In genomic region chr15:52788099-52788986, GRCh38 we compare ENCODE assay signal across 13 cellular contexts. TPM values are rescaled to one million over a fixed set of nuclear protein-coding genes. Genes with fewer than 3 reads are reported as not detected.
DNase-seq lines count a peak whose midpoint lies in the region; ATAC-seq and TF ChIP-seq lines count a peak whose summit lies in the region.
"Had no signal": no experiment of that assay in that cellular context is flagged by ENCODE, and none has a peak within 500 bp of the region (broad histone marks: within the 10 kb centered on the region; RNA-seq: fewer than 3 reads in every experiment).

No MANE protein-coding gene starts in this region.

- H3K36me3 Mint-ChIP-seq in T-helper 1 cell treated with Interleukin-12 subunit alpha and Interleukin-12 subunit beta and Interleukin-4 antibody, amounts not matched to agents 30 μg/mL and 1 μg/mL, for 36 hours (ENCODE audit: low read depth) = peaks cover 3% of the 10 kb centered on the region
- H3K36me3 Mint-ChIP-seq in neural progenitor cell = peaks cover 2% of the 10 kb centered on the region
- H3K36me3 Mint-ChIP-seq: activated CD4-positive, alpha-beta memory T cell treated with anti-CD3 and anti-CD28 coated beads for 36 hours had no signal

- H3K4me2 ChIP-seq in neural progenitor cell = peak overlapping the region; percentile 92

- DNase-seq in T-helper 1 cell = no peak
- peak; percentile 55 for DNase-seq in ecto neural progenitor cell (ENCODE audit: low spot score)
- peak; percentile 31 for DNase-seq in neural progenitor cell (ENCODE audit: low spot score)
- DNase-seq in activated CD4-positive, CD25-positive, alpha-beta regulatory T cell treated with anti-CD3 and anti-CD28 coated beads, Interleukin-2, amount 50 U/mL, for 72 hours = no peak
- no peak for DNase-seq in KG1 (lab: John Stamatoyannopoulos, UW)
- DNase-seq: activated CD4-positive, alpha-beta memory T cell treated with anti-CD3 and anti-CD28 coated beads for 36 hours; Kasumi-1; SJCRH30; stimulated activated naive CD4-positive, alpha-beta T cell treated with Interleukin-2 at 50 U/mL for 16 hours had no signal

- H3K4me3 Mint-ChIP-seq in T-helper 1 cell treated with Interleukin-12 subunit alpha and Interleukin-12 subunit beta and Interleukin-4 antibody, amounts not matched to agents 30 μg/mL and 1 μg/mL, for 36 hours = no peak overlapping the region
- peak overlapping the region; percentile 90 for H3K4me3 Mint-ChIP-seq in neural progenitor cell

- H3K36me3 ChIP-seq in HUES64 (ENCODE audit: insufficient read depth, low read length) (no peaks in the 10 kb centered on the region), neural progenitor cell (no peaks in the 10 kb centered on the region)
- H3K36me3 ChIP-seq: HAP-1, SJCRH30 had no signal

- H3K4me1 ChIP-seq in HUES64 (ENCODE audit: insufficient read depth, low read length) = peaks cover 37% of the 10 kb centered on the region
- H3K4me1 ChIP-seq in neural progenitor cell = peaks cover 44% of the 10 kb centered on the region
- H3K4me1 ChIP-seq: HAP-1, SJCRH30 had no signal

- H3K79me2 ChIP-seq in neural progenitor cell (ENCODE audit: low read depth) = no peaks in the 10 kb centered on the region

- H3K27ac Mint-ChIP-seq in T-helper 1 cell treated with Interleukin-12 subunit alpha and Interleukin-12 subunit beta and Interleukin-4 antibody, amounts not matched to agents 30 μg/mL and 1 μg/mL, for 36 hours = peak overlapping the region; percentile 36
- H3K27ac Mint-ChIP-seq in neural progenitor cell = no peak overlapping the region
- H3K27ac Mint-ChIP-seq: activated CD4-positive, alpha-beta memory T cell treated with anti-CD3 and anti-CD28 coated beads for 36 hours had no signal

- 3% methylated on average over 58 of the region's 58 CpGs for WGBS in HUES64

- peaks cover 96% of the 10 kb centered on the region for H3K27me3 Mint-ChIP-seq in T-helper 1 cell treated with Interleukin-12 subunit alpha and Interleukin-12 subunit beta and Interleukin-4 antibody, amounts not matched to agents 30 μg/mL and 1 μg/mL, for 36 hours (ENCODE audit: low read depth)
- peaks cover 75% of the 10 kb centered on the region for H3K27me3 Mint-ChIP-seq in neural progenitor cell (ENCODE audit: insufficient read depth, low read depth)

- H3K27ac ChIP-seq in HUES64 (ENCODE audit: low read depth, low read length) (no peak overlapping the region), neural progenitor cell (no peak overlapping the region)
- H3K27ac ChIP-seq: SJCRH30 had no signal

- H3K9ac ChIP-seq in HUES64 (ENCODE audit: low read depth, low read length) = no peak overlapping the region
- no peak overlapping the region for H3K9ac ChIP-seq in neural progenitor cell

- peaks cover 26% of the 10 kb centered on the region for H3F3A ChIP-seq in neural progenitor cell (ENCODE audit: low read depth)

- no peak for ATAC-seq in GM19324 (IDR thresholded peaks at IDR 0.05; ENCODE audit: low FRiP score, unreplicated experiment)

- no peak for TF ChIP-seq CTCF in neural progenitor cell (IDR thresholded peaks at IDR 0.05)

- H2AFZ ChIP-seq in neural progenitor cell (replicated peaks) = no peak overlapping the region

- peaks cover under 1% of the 10 kb centered on the region for H3K4me1 Mint-ChIP-seq in T-helper 1 cell treated with Interleukin-12 subunit alpha and Interleukin-12 subunit beta and Interleukin-4 antibody, amounts not matched to agents 30 μg/mL and 1 μg/mL, for 36 hours (ENCODE audit: low read depth)
- peaks cover 44% of the 10 kb centered on the region for H3K4me1 Mint-ChIP-seq in neural progenitor cell

- H4K20me1 ChIP-seq in neural progenitor cell (ENCODE audit: low read depth) = peaks cover 51% of the 10 kb centered on the region

- peaks cover 99% of the 10 kb centered on the region for H3K27me3 ChIP-seq in HUES64 (ENCODE audit: insufficient read depth, low read length)
- H3K27me3 ChIP-seq in neural progenitor cell = peaks cover 98% of the 10 kb centered on the region
- H3K27me3 ChIP-seq: SJCRH30 had no signal

- no peaks in the 10 kb centered on the region for H3K9me3 Mint-ChIP-seq in T-helper 1 cell treated with Interleukin-12 subunit alpha and Interleukin-12 subunit beta and Interleukin-4 antibody, amounts not matched to agents 30 μg/mL and 1 μg/mL, for 36 hours
- H3K9me3 Mint-ChIP-seq in neural progenitor cell = peaks cover 9% of the 10 kb centered on the region
- H3K9me3 Mint-ChIP-seq: activated CD4-positive, alpha-beta memory T cell treated with anti-CD3 and anti-CD28 coated beads for 36 hours had no signal

- H3K4me3 ChIP-seq in HUES64 (ENCODE audit: low read length) = peak overlapping the region; percentile 60
- peak overlapping the region; percentile 30 for H3K4me3 ChIP-seq in neural progenitor cell
- H3K4me3 ChIP-seq: SJCRH30 had no signal

- H3K9me3 ChIP-seq in HUES64 (ENCODE audit: insufficient read depth, low read depth, low read length) = no peaks in the 10 kb centered on the region
- H3K9me3 ChIP-seq in neural progenitor cell (ENCODE audit: low read depth) = no peaks in the 10 kb centered on the region
- H3K9me3 ChIP-seq: HAP-1, SJCRH30 had no signal

RNA-seq across cellular contexts. Expression of gene ONECUT1, which starts 1.8 kb away (rescaled TPM):
- 2.1 TPM for polyA plus RNA-seq in HUES64 (2013, experiment 1 of 2)
- 5.1 TPM for polyA plus RNA-seq in HUES64 (2013, experiment 2 of 2)
- total RNA-seq in neural progenitor cell (ENCODE audit: low replicate concordance) = 1.5 TPM in 2 replicates
- total RNA-seq: activated CD4-positive, alpha-beta memory T cell treated with anti-CD3 and anti-CD28 coated beads for 36 hours had no signal

Comparison
In these comparisons a context has a peak if more than half of its experiments do, and no peak if none do; other contexts are left out.
1. DNase-seq: peak in ecto neural progenitor cell (single experiment) and neural progenitor cell (single experiment); none in T-helper 1 cell (0 of 5), activated CD4-positive, CD25-positive, alpha-beta regulatory T cell treated with anti-CD3 and anti-CD28 coated beads, Interleukin-2, amount 50 U/mL, for 72 hours (single experiment) and KG1 (single experiment).